In the genomic region with DNA sequence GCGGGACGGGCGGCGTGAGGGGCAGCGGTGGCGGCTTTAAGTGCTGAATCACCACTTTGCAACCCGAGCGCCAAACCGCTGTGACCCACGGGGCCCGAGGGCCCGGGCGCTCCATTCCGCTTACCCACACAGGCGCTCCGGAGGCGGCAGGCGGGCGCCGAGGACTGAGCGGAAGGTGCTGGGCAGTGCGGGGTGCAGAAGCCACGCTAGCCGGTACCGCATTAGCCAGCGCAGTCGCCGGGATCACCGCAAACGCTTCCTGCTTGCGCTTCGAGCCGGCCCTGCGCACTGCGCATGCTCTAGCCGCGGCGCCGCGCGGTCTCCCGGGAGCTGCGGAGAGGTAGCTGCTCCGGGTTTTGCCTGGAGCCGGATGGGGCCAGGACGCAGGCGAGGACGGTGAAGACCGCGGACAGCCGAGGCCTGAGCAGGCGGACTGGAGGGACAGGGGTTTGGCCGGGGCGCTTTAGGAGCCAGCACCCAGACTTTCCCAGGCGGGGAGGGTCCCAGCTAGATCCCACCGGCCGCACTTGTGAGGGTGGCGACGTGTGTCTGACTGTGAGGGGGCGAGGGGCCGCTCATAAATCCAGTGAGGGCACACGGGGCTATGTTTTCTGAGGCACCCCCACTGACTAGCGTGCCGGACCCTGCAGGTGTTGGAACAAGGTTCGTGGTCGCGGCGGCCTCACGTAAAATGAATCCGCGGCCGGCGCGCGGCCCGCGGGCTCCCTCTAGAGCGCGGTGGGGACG, we compare ENCODE assay signal across 1 cellular context.
TF ChIP-seq lines count a peak whose summit lies in the region.

A gene (minus strand): TSS at position 296 of the 747 bp plus-strand sequence. CDS start 74 bp downstream, at position 222.

TF ChIP-seq in WTC11, 78 proteins besides CTCF, POLR2A, EP300 and RAD21 (continued from another document and continues in another):
- TF ChIP-seq, protein P1, sequence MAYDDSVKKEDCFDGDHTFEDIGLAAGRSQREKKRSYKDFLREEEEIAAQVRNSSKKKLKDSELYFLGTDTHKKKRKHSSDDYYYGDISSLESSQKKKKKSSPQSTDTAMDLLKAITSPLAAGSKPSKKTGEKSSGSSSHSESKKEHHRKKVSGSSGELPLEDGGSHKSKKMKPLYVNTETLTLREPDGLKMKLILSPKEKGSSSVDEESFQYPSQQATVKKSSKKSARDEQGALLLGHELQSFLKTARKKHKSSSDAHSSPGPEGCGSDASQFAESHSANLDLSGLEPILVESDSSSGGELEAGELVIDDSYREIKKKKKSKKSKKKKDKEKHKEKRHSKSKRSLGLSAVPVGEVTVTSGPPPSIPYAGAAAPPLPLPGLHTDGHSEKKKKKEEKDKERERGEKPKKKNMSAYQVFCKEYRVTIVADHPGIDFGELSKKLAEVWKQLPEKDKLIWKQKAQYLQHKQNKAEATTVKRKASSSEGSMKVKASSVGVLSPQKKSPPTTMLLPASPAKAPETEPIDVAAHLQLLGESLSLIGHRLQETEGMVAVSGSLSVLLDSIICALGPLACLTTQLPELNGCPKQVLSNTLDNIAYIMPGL (CRISPR knock-in tag; IDR thresholded peaks at IDR 0.05), result peak; percentile 93
- TF ChIP-seq, protein P2, sequence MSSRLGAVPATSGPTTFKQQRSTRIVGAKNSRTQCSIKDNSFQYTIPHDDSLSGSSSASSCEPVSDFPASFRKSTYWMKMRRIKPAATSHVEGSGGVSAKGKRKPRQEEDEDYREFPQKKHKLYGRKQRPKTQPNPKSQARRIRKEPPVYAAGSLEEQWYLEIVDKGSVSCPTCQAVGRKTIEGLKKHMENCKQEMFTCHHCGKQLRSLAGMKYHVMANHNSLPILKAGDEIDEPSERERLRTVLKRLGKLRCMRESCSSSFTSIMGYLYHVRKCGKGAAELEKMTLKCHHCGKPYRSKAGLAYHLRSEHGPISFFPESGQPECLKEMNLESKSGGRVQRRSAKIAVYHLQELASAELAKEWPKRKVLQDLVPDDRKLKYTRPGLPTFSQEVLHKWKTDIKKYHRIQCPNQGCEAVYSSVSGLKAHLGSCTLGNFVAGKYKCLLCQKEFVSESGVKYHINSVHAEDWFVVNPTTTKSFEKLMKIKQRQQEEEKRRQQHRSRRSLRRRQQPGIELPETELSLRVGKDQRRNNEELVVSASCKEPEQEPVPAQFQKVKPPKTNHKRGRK (CRISPR knock-in tag; IDR thresholded peaks at IDR 0.05; ENCODE audit: borderline replicate concordance), result no peak
- TF ChIP-seq CREM (CRISPR knock-in tag; IDR thresholded peaks at IDR 0.05) (0 out of 2 replicates have a peak, but pooled peaks have one; percentile 13), ZNF396 (CRISPR knock-in tag; IDR thresholded peaks at IDR 0.05; ENCODE audit: borderline replicate concordance) (no peak), ZNF232 (CRISPR knock-in tag; IDR thresholded peaks at IDR 0.05) (peak; percentile 72), KAT7 (CRISPR knock-in tag; IDR thresholded peaks at IDR 0.05; ENCODE audit: borderline replicate concordance) (peak; percentile 93; the same call in 1 of the 2 replicates), ZNF317 (CRISPR knock-in tag; IDR thresholded peaks at IDR 0.05; ENCODE audit: borderline replicate concordance, low read depth) (no peak), ELF4 (CRISPR knock-in tag; IDR thresholded peaks at IDR 0.05; ENCODE audit: low read depth) (0 out of 2 replicates have a peak, but pooled peaks have one; percentile 14), IRF2 (CRISPR knock-in tag; IDR thresholded peaks at IDR 0.05; ENCODE audit: borderline replicate concordance, low read depth) (no peak), HMGA2 (CRISPR knock-in tag; IDR thresholded peaks at IDR 0.05) (no peak), ZNF219 (CRISPR knock-in tag; IDR thresholded peaks at IDR 0.05; ENCODE audit: borderline replicate concordance) (0 out of 2 replicates have a peak, but pooled peaks have one; percentile 65), JAZF1 (CRISPR knock-in tag; IDR thresholded peaks at IDR 0.05) (no peak), NR1H2 (CRISPR knock-in tag; IDR thresholded peaks at IDR 0.05) (no peak), ESRRA (CRISPR knock-in tag; IDR thresholded peaks at IDR 0.05; ENCODE audit: borderline replicate concordance) (peak; percentile 59; the same call in 1 of the 2 replicates), TEAD4 (CRISPR knock-in tag; IDR thresholded peaks at IDR 0.05) (no peak), NFE2L1 (CRISPR knock-in tag; IDR thresholded peaks at IDR 0.05) (peak; percentile 65; the same call in 1 of the 2 replicates), ZBTB21 (CRISPR knock-in tag; IDR thresholded peaks at IDR 0.05; ENCODE audit: borderline replicate concordance) (peak; percentile 80; the same call in 1 of the 2 replicates), ETV6 (CRISPR knock-in tag; IDR thresholded peaks at IDR 0.05) (no peak), EMX1 (CRISPR knock-in tag; IDR thresholded peaks at IDR 0.05) (no peak), ZNF138 (CRISPR knock-in tag; conservative IDR thresholded peaks at IDR 0.05) (no peak), ZNF121 (CRISPR knock-in tag; IDR thresholded peaks at IDR 0.05) (no peak), RORB (CRISPR knock-in tag; IDR thresholded peaks at IDR 0.05) (no peak), TP53 (CRISPR knock-in tag; IDR thresholded peaks at IDR 0.05) (0 out of 2 replicates have a peak, but pooled peaks have one; percentile 15), TCF7 (CRISPR knock-in tag; IDR thresholded peaks at IDR 0.05; ENCODE audit: low read depth) (no peak), SMAD4 (CRISPR knock-in tag; IDR thresholded peaks at IDR 0.05) (no peak), NFYB (CRISPR knock-in tag; conservative IDR thresholded peaks at IDR 0.05; ENCODE audit: low read depth) (no peak), CBFB (CRISPR knock-in tag; IDR thresholded peaks at IDR 0.05; ENCODE audit: low read depth) (peak; percentile 66; the same call in 1 of the 2 replicates), ATF1 (CRISPR knock-in tag; IDR thresholded peaks at IDR 0.05) (no peak; the same call in 1 of the 2 replicates), ZNF416 (CRISPR knock-in tag; IDR thresholded peaks at IDR 0.05) (no peak)
- TF ChIP-seq, protein P3, sequence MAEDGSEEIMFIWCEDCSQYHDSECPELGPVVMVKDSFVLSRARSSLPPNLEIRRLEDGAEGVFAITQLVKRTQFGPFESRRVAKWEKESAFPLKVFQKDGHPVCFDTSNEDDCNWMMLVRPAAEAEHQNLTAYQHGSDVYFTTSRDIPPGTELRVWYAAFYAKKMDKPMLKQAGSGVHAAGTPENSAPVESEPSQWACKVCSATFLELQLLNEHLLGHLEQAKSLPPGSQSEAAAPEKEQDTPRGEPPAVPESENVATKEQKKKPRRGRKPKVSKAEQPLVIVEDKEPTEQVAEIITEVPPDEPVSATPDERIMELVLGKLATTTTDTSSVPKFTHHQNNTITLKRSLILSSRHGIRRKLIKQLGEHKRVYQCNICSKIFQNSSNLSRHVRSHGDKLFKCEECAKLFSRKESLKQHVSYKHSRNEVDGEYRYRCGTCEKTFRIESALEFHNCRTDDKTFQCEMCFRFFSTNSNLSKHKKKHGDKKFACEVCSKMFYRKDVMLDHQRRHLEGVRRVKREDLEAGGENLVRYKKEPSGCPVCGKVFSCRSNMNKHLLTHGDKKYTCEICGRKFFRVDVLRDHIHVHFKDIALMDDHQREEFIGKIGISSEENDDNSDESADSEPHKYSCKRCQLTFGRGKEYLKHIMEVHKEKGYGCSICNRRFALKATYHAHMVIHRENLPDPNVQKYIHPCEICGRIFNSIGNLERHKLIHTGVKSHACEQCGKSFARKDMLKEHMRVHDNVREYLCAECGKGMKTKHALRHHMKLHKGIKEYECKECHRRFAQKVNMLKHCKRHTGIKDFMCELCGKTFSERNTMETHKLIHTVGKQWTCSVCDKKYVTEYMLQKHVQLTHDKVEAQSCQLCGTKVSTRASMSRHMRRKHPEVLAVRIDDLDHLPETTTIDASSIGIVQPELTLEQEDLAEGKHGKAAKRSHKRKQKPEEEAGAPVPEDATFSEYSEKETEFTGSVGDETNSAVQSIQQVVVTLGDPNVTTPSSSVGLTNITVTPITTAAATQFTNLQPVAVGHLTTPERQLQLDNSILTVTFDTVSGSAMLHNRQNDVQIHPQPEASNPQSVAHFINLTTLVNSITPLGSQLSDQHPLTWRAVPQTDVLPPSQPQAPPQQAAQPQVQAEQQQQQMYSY (CRISPR knock-in tag; IDR thresholded peaks at IDR 0.05), result peak; percentile 99
- TF ChIP-seq, protein P4, sequence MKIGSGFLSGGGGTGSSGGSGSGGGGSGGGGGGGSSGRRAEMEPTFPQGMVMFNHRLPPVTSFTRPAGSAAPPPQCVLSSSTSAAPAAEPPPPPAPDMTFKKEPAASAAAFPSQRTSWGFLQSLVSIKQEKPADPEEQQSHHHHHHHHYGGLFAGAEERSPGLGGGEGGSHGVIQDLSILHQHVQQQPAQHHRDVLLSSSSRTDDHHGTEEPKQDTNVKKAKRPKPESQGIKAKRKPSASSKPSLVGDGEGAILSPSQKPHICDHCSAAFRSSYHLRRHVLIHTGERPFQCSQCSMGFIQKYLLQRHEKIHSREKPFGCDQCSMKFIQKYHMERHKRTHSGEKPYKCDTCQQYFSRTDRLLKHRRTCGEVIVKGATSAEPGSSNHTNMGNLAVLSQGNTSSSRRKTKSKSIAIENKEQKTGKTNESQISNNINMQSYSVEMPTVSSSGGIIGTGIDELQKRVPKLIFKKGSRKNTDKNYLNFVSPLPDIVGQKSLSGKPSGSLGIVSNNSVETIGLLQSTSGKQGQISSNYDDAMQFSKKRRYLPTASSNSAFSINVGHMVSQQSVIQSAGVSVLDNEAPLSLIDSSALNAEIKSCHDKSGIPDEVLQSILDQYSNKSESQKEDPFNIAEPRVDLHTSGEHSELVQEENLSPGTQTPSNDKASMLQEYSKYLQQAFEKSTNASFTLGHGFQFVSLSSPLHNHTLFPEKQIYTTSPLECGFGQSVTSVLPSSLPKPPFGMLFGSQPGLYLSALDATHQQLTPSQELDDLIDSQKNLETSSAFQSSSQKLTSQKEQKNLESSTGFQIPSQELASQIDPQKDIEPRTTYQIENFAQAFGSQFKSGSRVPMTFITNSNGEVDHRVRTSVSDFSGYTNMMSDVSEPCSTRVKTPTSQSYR (CRISPR knock-in tag; IDR thresholded peaks at IDR 0.05), result no peak
- TF ChIP-seq, protein P5, sequence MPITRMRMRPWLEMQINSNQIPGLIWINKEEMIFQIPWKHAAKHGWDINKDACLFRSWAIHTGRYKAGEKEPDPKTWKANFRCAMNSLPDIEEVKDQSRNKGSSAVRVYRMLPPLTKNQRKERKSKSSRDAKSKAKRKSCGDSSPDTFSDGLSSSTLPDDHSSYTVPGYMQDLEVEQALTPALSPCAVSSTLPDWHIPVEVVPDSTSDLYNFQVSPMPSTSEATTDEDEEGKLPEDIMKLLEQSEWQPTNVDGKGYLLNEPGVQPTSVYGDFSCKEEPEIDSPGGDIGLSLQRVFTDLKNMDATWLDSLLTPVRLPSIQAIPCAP (CRISPR knock-in tag; IDR thresholded peaks at IDR 0.05), result no peak
- TF ChIP-seq, protein P6, sequence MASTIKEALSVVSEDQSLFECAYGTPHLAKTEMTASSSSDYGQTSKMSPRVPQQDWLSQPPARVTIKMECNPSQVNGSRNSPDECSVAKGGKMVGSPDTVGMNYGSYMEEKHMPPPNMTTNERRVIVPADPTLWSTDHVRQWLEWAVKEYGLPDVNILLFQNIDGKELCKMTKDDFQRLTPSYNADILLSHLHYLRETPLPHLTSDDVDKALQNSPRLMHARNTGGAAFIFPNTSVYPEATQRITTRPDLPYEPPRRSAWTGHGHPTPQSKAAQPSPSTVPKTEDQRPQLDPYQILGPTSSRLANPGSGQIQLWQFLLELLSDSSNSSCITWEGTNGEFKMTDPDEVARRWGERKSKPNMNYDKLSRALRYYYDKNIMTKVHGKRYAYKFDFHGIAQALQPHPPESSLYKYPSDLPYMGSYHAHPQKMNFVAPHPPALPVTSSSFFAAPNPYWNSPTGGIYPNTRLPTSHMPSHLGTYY (CRISPR knock-in tag; IDR thresholded peaks at IDR 0.05), result no peak
- TF ChIP-seq, protein P7, sequence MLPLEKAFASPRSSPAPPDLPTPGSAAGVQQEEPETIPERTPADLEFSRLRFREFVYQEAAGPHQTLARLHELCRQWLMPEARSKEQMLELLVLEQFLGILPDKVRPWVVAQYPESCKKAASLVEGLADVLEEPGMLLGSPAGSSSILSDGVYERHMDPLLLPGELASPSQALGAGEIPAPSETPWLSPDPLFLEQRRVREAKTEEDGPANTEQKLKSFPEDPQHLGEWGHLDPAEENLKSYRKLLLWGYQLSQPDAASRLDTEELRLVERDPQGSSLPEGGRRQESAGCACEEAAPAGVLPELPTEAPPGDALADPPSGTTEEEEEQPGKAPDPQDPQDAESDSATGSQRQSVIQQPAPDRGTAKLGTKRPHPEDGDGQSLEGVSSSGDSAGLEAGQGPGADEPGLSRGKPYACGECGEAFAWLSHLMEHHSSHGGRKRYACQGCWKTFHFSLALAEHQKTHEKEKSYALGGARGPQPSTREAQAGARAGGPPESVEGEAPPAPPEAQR (CRISPR knock-in tag; IDR thresholded peaks at IDR 0.05), result no peak
- TF ChIP-seq, protein P8, sequence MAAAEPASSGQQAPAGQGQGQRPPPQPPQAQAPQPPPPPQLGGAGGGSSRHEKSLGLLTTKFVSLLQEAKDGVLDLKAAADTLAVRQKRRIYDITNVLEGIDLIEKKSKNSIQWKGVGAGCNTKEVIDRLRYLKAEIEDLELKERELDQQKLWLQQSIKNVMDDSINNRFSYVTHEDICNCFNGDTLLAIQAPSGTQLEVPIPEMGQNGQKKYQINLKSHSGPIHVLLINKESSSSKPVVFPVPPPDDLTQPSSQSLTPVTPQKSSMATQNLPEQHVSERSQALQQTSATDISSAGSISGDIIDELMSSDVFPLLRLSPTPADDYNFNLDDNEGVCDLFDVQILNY (CRISPR knock-in tag; IDR thresholded peaks at IDR 0.05), result peak; percentile 40; the same call in 1 of the 2 replicates
- TF ChIP-seq, protein P9, sequence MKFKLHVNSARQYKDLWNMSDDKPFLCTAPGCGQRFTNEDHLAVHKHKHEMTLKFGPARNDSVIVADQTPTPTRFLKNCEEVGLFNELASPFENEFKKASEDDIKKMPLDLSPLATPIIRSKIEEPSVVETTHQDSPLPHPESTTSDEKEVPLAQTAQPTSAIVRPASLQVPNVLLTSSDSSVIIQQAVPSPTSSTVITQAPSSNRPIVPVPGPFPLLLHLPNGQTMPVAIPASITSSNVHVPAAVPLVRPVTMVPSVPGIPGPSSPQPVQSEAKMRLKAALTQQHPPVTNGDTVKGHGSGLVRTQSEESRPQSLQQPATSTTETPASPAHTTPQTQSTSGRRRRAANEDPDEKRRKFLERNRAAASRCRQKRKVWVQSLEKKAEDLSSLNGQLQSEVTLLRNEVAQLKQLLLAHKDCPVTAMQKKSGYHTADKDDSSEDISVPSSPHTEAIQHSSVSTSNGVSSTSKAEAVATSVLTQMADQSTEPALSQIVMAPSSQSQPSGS (CRISPR knock-in tag; IDR thresholded peaks at IDR 0.05; ENCODE audit: borderline replicate concordance, low read depth), result no peak
- TF ChIP-seq, protein P10, sequence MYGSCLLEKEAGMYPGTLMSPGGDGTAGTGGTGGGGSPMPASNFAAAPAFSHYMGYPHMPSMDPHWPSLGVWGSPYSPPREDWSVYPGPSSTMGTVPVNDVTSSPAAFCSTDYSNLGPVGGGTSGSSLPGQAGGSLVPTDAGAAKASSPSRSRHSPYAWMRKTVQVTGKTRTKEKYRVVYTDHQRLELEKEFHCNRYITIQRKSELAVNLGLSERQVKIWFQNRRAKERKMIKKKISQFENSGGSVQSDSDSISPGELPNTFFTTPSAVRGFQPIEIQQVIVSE (CRISPR knock-in tag; IDR thresholded peaks at IDR 0.05; ENCODE audit: borderline replicate concordance), result no peak
- TF ChIP-seq, protein P11, sequence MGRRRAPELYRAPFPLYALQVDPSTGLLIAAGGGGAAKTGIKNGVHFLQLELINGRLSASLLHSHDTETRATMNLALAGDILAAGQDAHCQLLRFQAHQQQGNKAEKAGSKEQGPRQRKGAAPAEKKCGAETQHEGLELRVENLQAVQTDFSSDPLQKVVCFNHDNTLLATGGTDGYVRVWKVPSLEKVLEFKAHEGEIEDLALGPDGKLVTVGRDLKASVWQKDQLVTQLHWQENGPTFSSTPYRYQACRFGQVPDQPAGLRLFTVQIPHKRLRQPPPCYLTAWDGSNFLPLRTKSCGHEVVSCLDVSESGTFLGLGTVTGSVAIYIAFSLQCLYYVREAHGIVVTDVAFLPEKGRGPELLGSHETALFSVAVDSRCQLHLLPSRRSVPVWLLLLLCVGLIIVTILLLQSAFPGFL (CRISPR knock-in tag; IDR thresholded peaks at IDR 0.05; ENCODE audit: borderline replicate concordance), result 0 out of 2 replicates have a peak, but pooled peaks have one; percentile 46
